In the genomic region with DNA sequence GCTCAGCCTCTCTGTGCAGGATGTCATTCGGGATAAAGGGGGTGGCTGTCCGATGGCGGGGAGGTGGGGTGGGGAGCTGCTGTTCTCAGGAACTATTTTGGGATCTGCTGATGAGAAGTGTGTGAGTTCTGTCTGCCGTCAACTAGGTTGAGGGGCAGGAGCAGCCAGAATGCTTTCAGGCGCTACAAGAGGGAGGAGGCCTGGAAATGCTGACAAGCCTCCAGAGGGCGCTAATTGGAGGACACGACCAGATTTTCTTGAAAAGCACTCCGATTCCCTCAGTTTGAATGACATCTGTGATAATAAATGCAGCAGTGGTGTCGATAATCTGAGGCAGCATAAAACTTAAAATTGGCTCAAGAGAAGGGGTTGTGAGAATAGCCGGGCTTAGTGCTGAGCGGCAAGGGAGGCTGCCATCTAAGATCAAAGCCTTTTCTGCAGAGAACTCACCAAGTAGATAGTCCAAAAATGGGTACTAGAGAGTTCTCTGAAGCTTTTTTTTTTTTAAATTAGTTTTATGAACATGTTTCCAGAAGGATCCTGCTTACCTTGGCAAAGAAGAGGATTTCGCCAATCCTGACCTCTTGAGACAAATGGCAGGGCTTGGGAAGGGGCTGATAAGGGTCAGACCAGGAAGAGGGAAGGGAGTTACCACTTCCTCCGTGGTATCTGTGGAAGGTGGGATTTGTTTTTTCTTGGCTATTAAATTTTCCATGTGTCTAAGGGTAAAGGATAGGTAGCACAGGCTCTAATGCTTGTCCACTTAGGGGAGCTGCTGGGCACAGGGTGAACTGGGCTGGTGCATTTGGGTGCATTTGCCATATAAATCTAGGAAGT, we compare ENCODE assay signal across 7 cellular contexts.
A peak's percentile ranks its signal among the peaks of the same experiment; 100 is the strongest.
DNase-seq lines count a peak whose midpoint lies in the region; ATAC-seq and TF ChIP-seq lines count a peak whose summit lies in the region.

No MANE protein-coding gene starts in this region.

- POLR2A ChIA-PET in GM10248 (lab: Yijun Ruan, JAX), result no interaction called here

- in situ Hi-C loops in astrocyte of the spinal cord (cut with HindIII; ENCODE audit: low sequenced_read_pairs), result no loop called here

- TF ChIP-seq CTCF in GM10248 (IDR thresholded peaks at IDR 0.05; ENCODE audit: control extremely low read depth, extremely low read depth, low read depth, missing control alignments) (peak; percentile 32), astrocyte of the spinal cord (IDR thresholded peaks at IDR 0.05; ENCODE audit: low read depth, low read length) (peak; percentile 61), right lobe of liver (IDR thresholded peaks at IDR 0.05) (peak in 3 of 4 donors; percentile 43 to 57 (median 53))

- H3K4me3 ChIP-seq in astrocyte of the spinal cord (ENCODE audit: low read depth, low read length), result no peak overlapping the region
- no peak overlapping the region for H3K4me3 ChIP-seq in right lobe of liver

- H3K27ac ChIP-seq in right lobe of liver, result no peak overlapping the region

- peak; percentile 22 to 65 (median 59) for ATAC-seq in right lobe of liver
- ATAC-seq in GM19023 (IDR thresholded peaks at IDR 0.05; ENCODE audit: unreplicated experiment), result no peak
- ATAC-seq in GM18505 (IDR thresholded peaks at IDR 0.05; ENCODE audit: unreplicated experiment), result no peak
- no peak for ATAC-seq in HG03045 (IDR thresholded peaks at IDR 0.05; ENCODE audit: unreplicated experiment)

- intact Hi-C loops in right lobe of liver (cut with DNase I), result loop anchor here in 1 of 2 donors (5.0 kb wide), 1 partner anchor 119 kb away; no protein-coding TSS in a partner anchor

- DNase-seq in GM10248 (ENCODE audit: extremely low spot score), result peak; percentile 37
- peak; percentile 49 for DNase-seq in NAMALWA (ENCODE audit: low spot score)
- no peak for DNase-seq in astrocyte of the spinal cord (ENCODE audit: low read depth, low spot score)
- no peak for DNase-seq in right lobe of liver

- CTCF ChIA-PET in GM10248 (lab: Yijun Ruan, JAX), result interaction anchor here (0.7 to 2.9 kb wide), 9 partner anchors 9 to 358 kb away, joined by 3 to 10 read pairs (median 4); no protein-coding TSS in a partner anchor

- TF ChIP-seq POLR2A in right lobe of liver (IDR thresholded peaks at IDR 0.05) (no peak), GM18505 (IDR thresholded peaks at IDR 0.05; ENCODE audit: borderline replicate concordance, extremely low read depth, insufficient read depth, insufficient read length) (no peak)

- no peaks in the 10 kb centered on the region for H3K4me1 ChIP-seq in right lobe of liver

- no peaks in the 10 kb centered on the region for H3K9me3 ChIP-seq in right lobe of liver

- H3K27me3 ChIP-seq in right lobe of liver, result no peaks in the 10 kb centered on the region

- 72% methylated on average over 11 of the region's 13 CpGs for WGBS in right lobe of liver (ENCODE audit: insufficient coverage, low coverage, low lambda C conversion rate, missing lambda C conversion rate)

- H3K36me3 ChIP-seq in right lobe of liver, result no peaks in the 10 kb centered on the region

Comparison
In these comparisons a context has a peak if more than half of its experiments do, and no peak if none do; other contexts are left out.
1. DNase-seq: peak in GM10248 (single experiment) and NAMALWA (single experiment); none in astrocyte of the spinal cord (single experiment) and right lobe of liver (0 of 3).
2. ATAC-seq: peak in right lobe of liver (4 of 4); none in GM19023 (single experiment), GM18505 (single experiment) and HG03045 (single experiment).
3. Peak in every context shown above with its lines, with median percentiles within 50 percentile points of each other: CTCF ChIP-seq.